1 cellular context compared by ENCODE assay signal in genomic region chr1:242651817-242652216, GRCh38.
TF ChIP-seq lines count a peak whose summit lies in the region.

No MANE protein-coding gene starts in this region.

TF ChIP-seq in HCT116, 20 proteins besides CTCF, POLR2A, EP300 and RAD21 (continued from another document):
- TF ChIP-seq MAX (IDR thresholded peaks at IDR 0.05) (no peak), FOSL1 (IDR thresholded peaks at IDR 0.05; ENCODE audit: low read depth) (no peak), EGR1 (IDR thresholded peaks at IDR 0.05; ENCODE audit: low read depth) (no peak)
